ENCODE assay signal across 9 cellular contexts in the genomic region with DNA sequence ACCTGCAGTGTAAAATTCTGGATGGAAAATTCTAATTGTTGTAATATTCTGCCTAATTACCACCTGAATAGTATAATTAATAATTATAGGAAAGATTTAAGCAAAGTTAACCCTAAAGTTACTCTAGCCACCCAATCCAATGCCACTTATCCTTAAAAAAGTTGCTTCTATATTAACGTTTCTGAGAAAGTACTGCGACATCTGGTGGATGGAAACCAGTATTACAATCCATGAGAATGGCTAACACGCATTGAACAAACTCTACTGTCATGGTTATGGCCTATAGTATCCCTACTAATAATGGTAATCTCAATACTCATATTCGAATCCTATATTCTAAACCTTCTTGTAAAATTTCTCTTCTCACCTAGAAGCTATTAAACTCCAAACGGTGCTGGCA.
DNase-seq lines count a peak whose midpoint lies in the region; ATAC-seq, FAIRE-seq and TF ChIP-seq lines count a peak whose summit lies in the region.
"Had no signal": no experiment of that assay in that cellular context is flagged by ENCODE, and none has a peak within 500 bp of the region (broad histone marks: within the 10 kb centered on the region; RNA-seq: fewer than 3 reads in every experiment).

No MANE protein-coding gene starts in this region.

- no peaks in the 10 kb centered on the region for H3K27me3 Mint-ChIP-seq in naive thymus-derived CD4-positive, alpha-beta T cell
- H3K27me3 Mint-ChIP-seq in Calu3 (ENCODE audit: unreplicated experiment) = no peaks in the 10 kb centered on the region

- H3K9me3 ChIP-seq in DOHH2 (ENCODE audit: control insufficient read depth, insufficient read depth, low read length) = 0 out of 2 replicates have a peak, but pooled peaks cover 3% of the 10 kb centered on the region
- H3K9me3 ChIP-seq in naive thymus-derived CD4-positive, alpha-beta T cell (ENCODE audit: control insufficient read depth in 2 of 3, low read length in 3 of 3) = no peaks in the 10 kb centered on the region
- H3K9me3 ChIP-seq: body of pancreas had no signal

- H3K9me3 Mint-ChIP-seq in naive thymus-derived CD4-positive, alpha-beta T cell = peaks cover 0 to 19% (median 3%) of the 10 kb centered on the region in 11 donors
- H3K9me3 Mint-ChIP-seq in Calu3 (ENCODE audit: low read depth, unreplicated experiment) = no peaks in the 10 kb centered on the region

- BruUV-seq in Calu3 (replicated peaks; lab: Mats Ljungman, UMichigan) = no TSS peak

- no peaks in the 10 kb centered on the region for H3K4me1 Mint-ChIP-seq in naive thymus-derived CD4-positive, alpha-beta T cell
- H3K4me1 Mint-ChIP-seq in Calu3 (ENCODE audit: low read depth, unreplicated experiment) = no peaks in the 10 kb centered on the region

- no peaks in the 10 kb centered on the region for H3K9me2 ChIP-seq in DOHH2 (replicated peaks; ENCODE audit: control insufficient read depth, low read length)

- H3K27ac ChIP-seq in DOHH2 (ENCODE audit: low read depth, low read length) = no peak overlapping the region
- no peak overlapping the region for H3K27ac ChIP-seq in naive thymus-derived CD4-positive, alpha-beta T cell (ENCODE audit: low read depth, low read length)
- H3K27ac ChIP-seq: body of pancreas had no signal

- DNase-seq in HEK293T (ENCODE audit: extremely low spot score) (peak; percentile 32), kidney tubule cell (ENCODE audit: low spot score) (peak; percentile 20), Calu3 (no peak)
- DNase-seq in naive thymus-derived CD4-positive, alpha-beta T cell = no peak
- DNase-seq in stimulated activated CD4-positive, alpha-beta T cell treated with anti-CD3 and anti-CD28 coated beads, Interleukin-2, amount 100 ng/mL, for 24 hours = no peak
- no peak for DNase-seq in activated CD4-positive, alpha-beta T cell treated with anti-CD3 and anti-CD28 coated beads for 48 hours
- DNase-seq: body of pancreas had no signal

- no peak overlapping the region for H3K27ac Mint-ChIP-seq in naive thymus-derived CD4-positive, alpha-beta T cell
- no peak overlapping the region for H3K27ac Mint-ChIP-seq in Calu3 (ENCODE audit: unreplicated experiment)

- no peak overlapping the region for H3K4me2 ChIP-seq in DOHH2 (ENCODE audit: low read length)

- H3K4me3 ChIP-seq in DOHH2 (ENCODE audit: low read length) = no peak overlapping the region
- H3K4me3 ChIP-seq in naive thymus-derived CD4-positive, alpha-beta T cell (ENCODE audit: low read length) = no peak overlapping the region
- H3K4me3 ChIP-seq: body of pancreas had no signal

- no peaks in the 10 kb centered on the region for H3F3A ChIP-seq in DOHH2 (ENCODE audit: control insufficient read depth, insufficient read depth)

- FAIRE-seq in TTC549 (lab: Jason Lieb, UNC) = peak; percentile 69

- no peaks in the 10 kb centered on the region for H3K36me3 ChIP-seq in DOHH2 (ENCODE audit: control insufficient read depth, low read length)
- no peaks in the 10 kb centered on the region for H3K36me3 ChIP-seq in naive thymus-derived CD4-positive, alpha-beta T cell (ENCODE audit: control insufficient read depth in 2 of 3, insufficient read depth in 3 of 3, low read length in 3 of 3)

- TF ChIP-seq CTCF in DOHH2 (IDR thresholded peaks at IDR 0.05; ENCODE audit: low read depth, low read length, poor library complexity, severe bottlenecking) (peak; percentile 66), Calu3 (IDR thresholded peaks at IDR 0.05; ENCODE audit: unreplicated experiment) (no peak)

- no peaks in the 10 kb centered on the region for H3K79me2 ChIP-seq in DOHH2 (ENCODE audit: control insufficient read depth, low read length)

- H3K4me3 Mint-ChIP-seq in naive thymus-derived CD4-positive, alpha-beta T cell = no peak overlapping the region
- no peak overlapping the region for H3K4me3 Mint-ChIP-seq in Calu3 (ENCODE audit: low read depth, unreplicated experiment)

- ATAC-seq in naive thymus-derived CD4-positive, alpha-beta T cell = no peak
- ATAC-seq: body of pancreas had no signal

- no peaks in the 10 kb centered on the region for H4K20me1 ChIP-seq in DOHH2 (ENCODE audit: control insufficient read depth, insufficient read depth, low read depth, low read length)

- no peaks in the 10 kb centered on the region for H3K27me3 ChIP-seq in DOHH2 (ENCODE audit: control insufficient read depth, low read length)
- H3K27me3 ChIP-seq in naive thymus-derived CD4-positive, alpha-beta T cell (ENCODE audit: control insufficient read depth in 2 of 2, insufficient read depth in 2 of 2, low read length in 2 of 2) = no peaks in the 10 kb centered on the region
- H3K27me3 ChIP-seq: body of pancreas had no signal

- no peaks in the 10 kb centered on the region for H3K4me1 ChIP-seq in DOHH2 (ENCODE audit: control insufficient read depth, low read length)
- H3K4me1 ChIP-seq in naive thymus-derived CD4-positive, alpha-beta T cell (ENCODE audit: control insufficient read depth in 2 of 2, insufficient read depth in 2 of 2, low read length in 2 of 2) = no peaks in the 10 kb centered on the region
- H3K4me1 ChIP-seq: body of pancreas had no signal

- intact Hi-C loops in naive thymus-derived CD4-positive, alpha-beta T cell (cut with micrococcal nuclease) = no loop called here
- intact Hi-C loops in Calu3 (cut with micrococcal nuclease; ENCODE audit: unreplicated experiment) = no loop called here

- peaks cover 0 to 3% (median 0%) of the 10 kb centered on the region in 5 donors for H3K36me3 Mint-ChIP-seq in naive thymus-derived CD4-positive, alpha-beta T cell
- H3K36me3 Mint-ChIP-seq in Calu3 (ENCODE audit: insufficient read depth, unreplicated experiment) = no peaks in the 10 kb centered on the region

- POLR2A ChIA-PET in HEK293T (lab: Yijun Ruan, JAX) = no interaction called here
- POLR2A ChIA-PET in naive thymus-derived CD4-positive, alpha-beta T cell (lab: Charles Lee) = no interaction called here

- CTCF ChIA-PET in HEK293T (lab: Yijun Ruan, JAX) (interaction anchor here (0.9 kb wide), 1 partner anchor 213 kb away, joined by 3 read pairs; no protein-coding TSS in a partner anchor), Calu3 (lab: Charles Lee) (no interaction called here)
- CTCF ChIA-PET in naive thymus-derived CD4-positive, alpha-beta T cell (lab: Charles Lee) = no interaction called here

TF ChIP-seq in HEK293T, 16 proteins besides CTCF, POLR2A, EP300 and RAD21:
- no peak for TF ChIP-seq L3MBTL2 (conservative IDR thresholded peaks at IDR 0.05)
- no peak for TF ChIP-seq FOXM1 (IDR thresholded peaks at IDR 0.05; ENCODE audit: borderline replicate concordance)
- no peak for TF ChIP-seq SP1 (IDR thresholded peaks at IDR 0.05)
- no peak for TF ChIP-seq BHLHE40 (IDR thresholded peaks at IDR 0.05; ENCODE audit: borderline replicate concordance)
- no peak for TF ChIP-seq ELF4 (IDR thresholded peaks at IDR 0.05)
- TF ChIP-seq CTBP1 (IDR thresholded peaks at IDR 0.05; ENCODE audit: borderline replicate concordance) = no peak
- no peak for TF ChIP-seq FOXK2 (IDR thresholded peaks at IDR 0.05)
- TF ChIP-seq NFRKB (IDR thresholded peaks at IDR 0.05) = no peak
- TF ChIP-seq HDGF (IDR thresholded peaks at IDR 0.05; ENCODE audit: borderline replicate concordance) = no peak
- TF ChIP-seq ARNT (IDR thresholded peaks at IDR 0.05) = no peak
- no peak for TF ChIP-seq LEF1 (IDR thresholded peaks at IDR 0.05; ENCODE audit: borderline replicate concordance)
- no peak for TF ChIP-seq SUZ12 (IDR thresholded peaks at IDR 0.05)
- TF ChIP-seq FOXA1 (IDR thresholded peaks at IDR 0.05) = no peak
- no peak for TF ChIP-seq ZNF384 (IDR thresholded peaks at IDR 0.05)
- TF ChIP-seq, protein P1, sequence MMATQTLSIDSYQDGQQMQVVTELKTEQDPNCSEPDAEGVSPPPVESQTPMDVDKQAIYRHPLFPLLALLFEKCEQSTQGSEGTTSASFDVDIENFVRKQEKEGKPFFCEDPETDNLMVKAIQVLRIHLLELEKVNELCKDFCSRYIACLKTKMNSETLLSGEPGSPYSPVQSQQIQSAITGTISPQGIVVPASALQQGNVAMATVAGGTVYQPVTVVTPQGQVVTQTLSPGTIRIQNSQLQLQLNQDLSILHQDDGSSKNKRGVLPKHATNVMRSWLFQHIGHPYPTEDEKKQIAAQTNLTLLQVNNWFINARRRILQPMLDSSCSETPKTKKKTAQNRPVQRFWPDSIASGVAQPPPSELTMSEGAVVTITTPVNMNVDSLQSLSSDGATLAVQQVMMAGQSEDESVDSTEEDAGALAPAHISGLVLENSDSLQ (IDR thresholded peaks at IDR 0.05) = no peak
- TF ChIP-seq TARDBP (IDR thresholded peaks at IDR 0.05) = no peak
TF ChIP-seq in HEK293T: peak in this region for 0.

Comparison
In these comparisons a context has a peak if more than half of its experiments do, and no peak if none do; other contexts are left out.
1. DNase-seq: peak in HEK293T (single experiment) and kidney tubule cell (single experiment); none in naive thymus-derived CD4-positive, alpha-beta T cell (0 of 9), stimulated activated CD4-positive, alpha-beta T cell treated with anti-CD3 and anti-CD28 coated beads, Interleukin-2, amount 100 ng/mL, for 24 hours (0 of 2), activated CD4-positive, alpha-beta T cell treated with anti-CD3 and anti-CD28 coated beads for 48 hours (single experiment) and Calu3 (single experiment).